5 cellular contexts compared by ENCODE assay signal in genomic region chr6:6613103-6613718, GRCh38. TPM values are rescaled to one million over a fixed set of nuclear protein-coding genes. Genes with fewer than 3 reads are reported as not detected.
"Had no signal": no experiment of that assay in that cellular context is flagged by ENCODE, and none has a peak within 500 bp of the region (broad histone marks: within the 10 kb centered on the region; RNA-seq: fewer than 3 reads in every experiment).

No MANE protein-coding gene starts in this region.

RNA-seq across cellular contexts. Expression of gene LY86, which starts 24.7 kb away (rescaled TPM):
- total RNA-seq: LHCN-M2, M059J, SJCRH30, WTC11 had no signal
- polyA plus RNA-seq: SK-N-SH had no signal
